ENCODE assay signal across 8 cellular contexts in genomic region chr12:42012501-42012900, GRCh38.
DNase-seq lines count a peak whose midpoint lies in the region; ATAC-seq, FAIRE-seq and TF ChIP-seq lines count a peak whose summit lies in the region.
"Not testable (repeated sequence)": the region's sequence is repeated elsewhere in the genome, so short reads cannot be mapped to it uniquely, and the experiment has no call there.

No MANE protein-coding gene starts in this region.

- H4K5ac ChIP-seq in H1 (ENCODE audit: insufficient read length, low read depth, low read length), result not testable (repeated sequence)

- not testable (repeated sequence) for H3K79me1 ChIP-seq in H1 (ENCODE audit: low read depth, low read length); mesenchymal stem cell (replicated peaks; ENCODE audit: low read length, poor library complexity, severe bottlenecking)

- TF ChIP-seq CTCF in RWPE2 (IDR thresholded peaks at IDR 0.05; ENCODE audit: poor library complexity, severe bottlenecking); H1 (IDR thresholded peaks at IDR 0.05; ENCODE audit: control extremely low read depth in 1 of 3, insufficient read depth in 1 of 3, low read depth in 1 of 3, low read length in 3 of 3): not testable (repeated sequence)

- H4K91ac ChIP-seq in H1 (replicated peaks; ENCODE audit: insufficient read length, low read length); mesenchymal stem cell (ENCODE audit: low read length): not testable (repeated sequence)

- H3K23me2 ChIP-seq in H1 (ENCODE audit: low read depth, low read length), result not testable (repeated sequence)

- peak; percentile 41; the same call in 2 of the 3 replicates for ATAC-seq in RWPE2 (ENCODE audit: low read depth)

- not testable (repeated sequence) for H3K4me2 ChIP-seq in H1 (ENCODE audit: insufficient read depth in 1 of 2, low read depth in 2 of 2, low read length in 2 of 2); mesenchymal stem cell (ENCODE audit: low read length, poor library complexity, severe bottlenecking)

- H3K4me1 ChIP-seq in RWPE2 (ENCODE audit: insufficient read depth, poor library complexity, severe bottlenecking); H1 (replicated peaks in 1 of 4; ENCODE audit: control insufficient read depth in 3 of 4, insufficient read depth in 4 of 4, low read length in 3 of 4); mesenchymal stem cell (ENCODE audit: control insufficient read depth, insufficient read depth, low read depth, low read length): not testable (repeated sequence)

- DNase-seq in ACHN, result peak; percentile 92
- DNase-seq in EH (ENCODE audit: low read depth), result peak; percentile 87
- DNase-seq in HK-2 (ENCODE audit: unreplicated experiment), result peak; percentile 59
- not testable (repeated sequence) for DNase-seq in RWPE2 (ENCODE audit: low spot score); H1 (ENCODE audit: low read depth in 1 of 2, low spot score in 2 of 2); mesenchymal stem cell
- DNase-seq in iPS-NIHi11 (ENCODE audit: low spot score), result peak; percentile 27
- DNase-seq in renal cortical epithelial cell (ENCODE audit: low read depth), result peak; percentile 96

- not testable (repeated sequence) for H3K9me3 ChIP-seq in RWPE2 (ENCODE audit: severe bottlenecking); H1 (ENCODE audit: insufficient read depth in 2 of 2, low read depth in 1 of 2, low read length in 1 of 2); mesenchymal stem cell (ENCODE audit: control insufficient read depth, low read length)

- H2BK12ac ChIP-seq in H1 (ENCODE audit: low read depth, low read length); mesenchymal stem cell (ENCODE audit: low read length in 2 of 2): not testable (repeated sequence)

- not testable (repeated sequence) for H3K4ac ChIP-seq in H1 (replicated peaks; ENCODE audit: insufficient read length, low read depth, low read length); mesenchymal stem cell (ENCODE audit: low read depth in 1 of 2, low read length in 2 of 2)

- TF ChIP-seq EP300 in H1 (IDR thresholded peaks at IDR 0.05; ENCODE audit: borderline replicate concordance in 1 of 2, low read depth in 2 of 2, low read length in 2 of 2), result not testable (repeated sequence)

- not testable (repeated sequence) for H4K8ac ChIP-seq in H1 (ENCODE audit: extremely low read depth, insufficient read depth, low read length); mesenchymal stem cell (ENCODE audit: low read length)

- not testable (repeated sequence) for H3K27me3 ChIP-seq in RWPE2 (ENCODE audit: insufficient read depth, poor library complexity, severe bottlenecking); H1 (replicated peaks in 1 of 4; ENCODE audit: control insufficient read depth in 3 of 4, extremely low read depth in 1 of 4, insufficient read depth in 3 of 4, low read length in 3 of 4); mesenchymal stem cell (ENCODE audit: control insufficient read depth in 1 of 2, insufficient read depth in 1 of 2, low read length in 2 of 2)

- H2BK15ac ChIP-seq in H1 (ENCODE audit: low read length); mesenchymal stem cell (ENCODE audit: low read depth, poor library complexity, severe bottlenecking): not testable (repeated sequence)

- 0 out of 2 replicates have a peak overlapping the region, but pooled peaks have one; percentile 3 for H2AFZ ChIP-seq in H1 (ENCODE audit: low read length)
- not testable (repeated sequence) for H2AFZ ChIP-seq in mesenchymal stem cell (ENCODE audit: low read depth, low read length)

- not testable (repeated sequence) for H3K4me3 ChIP-seq in RWPE2 (ENCODE audit: severe bottlenecking); H1 (ENCODE audit: extremely low read depth in 1 of 4, insufficient read depth in 2 of 4, low read depth in 3 of 4, low read length in 4 of 4); mesenchymal stem cell (ENCODE audit: insufficient read depth in 1 of 2, low read depth in 1 of 2, low read length in 2 of 2)

- in situ Hi-C loops in ACHN (cut with HindIII; ENCODE audit: low pct_ligation_motif_present, low pct_unique_long_range_greater_than_20kb, low sequenced_read_pairs), result not testable (repeated sequence)

- not testable (repeated sequence) for H2BK5ac ChIP-seq in H1 (ENCODE audit: low read depth, low read length)
- peak overlapping the region; percentile 80 for H2BK5ac ChIP-seq in mesenchymal stem cell (ENCODE audit: low read depth, low read length, poor library complexity, severe bottlenecking)

- 90% methylated on average over 2 of the region's 2 CpGs; no CpG with 5 or more reads in 1 of the 2 experiments for WGBS in H1 (ENCODE audit: extremely low coverage in 1 of 2, insufficient coverage in 1 of 2, insufficient read length in 1 of 2, insufficient replicate concordance in 2 of 2, low coverage in 1 of 2, low lambda C conversion rate in 2 of 2, missing lambda C conversion rate in 1 of 2), 2 experiments
- 75% methylated on average over 2 of the region's 2 CpGs for WGBS in mesenchymal stem cell

- H3K14ac ChIP-seq in H1 (ENCODE audit: insufficient read length); mesenchymal stem cell (ENCODE audit: low read length in 2 of 2): not testable (repeated sequence)

- not testable (repeated sequence) for H3K79me2 ChIP-seq in H1 (ENCODE audit: control insufficient read depth in 1 of 2, insufficient read depth in 2 of 2, low read length in 2 of 2)

- CTCF ChIA-PET in H1 (lab: Charles Lee; ENCODE audit: partially characterized antibody), result interaction anchor here (1.5 to 1.8 kb wide), 2 partner anchors 8 to 12 kb away, joined by 3 to 6 read pairs; no protein-coding TSS in a partner anchor

- not testable (repeated sequence) for H3K23ac ChIP-seq in H1 (ENCODE audit: insufficient read length); mesenchymal stem cell (ENCODE audit: low read length in 2 of 2)

- not testable (repeated sequence) for H2BK120ac ChIP-seq in H1 (replicated peaks; ENCODE audit: low read depth, low read length); mesenchymal stem cell (ENCODE audit: low read depth, low read length)

- not testable (repeated sequence) for TF ChIP-seq POLR2A in H1 (IDR thresholded peaks at IDR 0.05; ENCODE audit: control extremely low read depth in 1 of 2, low read depth in 2 of 2, low read length in 2 of 2)

- not testable (repeated sequence) for TF ChIP-seq RAD21 in H1 (IDR thresholded peaks at IDR 0.05 in 1 of 2, conservative IDR thresholded peaks at IDR 0.05 in 1 of 2; ENCODE audit: low read depth in 2 of 2, low read length in 2 of 2)

- H4K20me1 ChIP-seq in H1 (replicated peaks in 1 of 2; ENCODE audit: control insufficient read depth in 1 of 2, insufficient read depth in 2 of 2, low read length in 2 of 2), result not testable (repeated sequence)

- POLR2A ChIA-PET in H1 (lab: Charles Lee; ENCODE audit: partially characterized antibody), result not testable (repeated sequence)

- H2BK20ac ChIP-seq in H1 (ENCODE audit: low read length), result not testable (repeated sequence)

- H3K36me3 ChIP-seq in RWPE2 (ENCODE audit: low read depth); H1 (ENCODE audit: control insufficient read depth in 2 of 4, insufficient read depth in 4 of 4, low read length in 3 of 4); mesenchymal stem cell (ENCODE audit: control insufficient read depth in 1 of 2, insufficient read depth in 2 of 2, low read depth in 1 of 2, low read length in 2 of 2): not testable (repeated sequence)

- not testable (repeated sequence) for H2AK5ac ChIP-seq in H1 (ENCODE audit: low read depth, low read length); mesenchymal stem cell (ENCODE audit: low read length, severe bottlenecking)

- H3K18ac ChIP-seq in H1 (ENCODE audit: extremely low read depth, low read length); mesenchymal stem cell (ENCODE audit: low read depth in 1 of 2, low read length in 2 of 2): not testable (repeated sequence)

- not testable (repeated sequence) for FAIRE-seq in H1 (lab: Jason Lieb, UNC)

- not testable (repeated sequence) for H3K9ac ChIP-seq in H1 (replicated peaks in 1 of 4; ENCODE audit: extremely low read depth in 1 of 4, low read depth in 3 of 4, low read length in 3 of 4); mesenchymal stem cell (ENCODE audit: low read length)

- not testable (repeated sequence) for H3K56ac ChIP-seq in H1 (replicated peaks; ENCODE audit: insufficient read length, low read depth, low read length)

- not testable (repeated sequence) for H3K27ac ChIP-seq in RWPE2 (ENCODE audit: poor library complexity, severe bottlenecking); H1 (ENCODE audit: low read depth, low read length)
- peak overlapping the region; percentile 90 for H3K27ac ChIP-seq in mesenchymal stem cell (ENCODE audit: low read length, poor library complexity, severe bottlenecking)
